Comparison of ENCODE assay signal across 1 cellular context in genomic region chr7:43637114-43637806, GRCh38.
TF ChIP-seq lines count a peak whose summit lies in the region.

No MANE protein-coding gene starts in this region.

TF ChIP-seq in K562, 482 proteins besides CTCF, POLR2A, EP300 and RAD21 (continued from another document):
- no peak for TF ChIP-seq ZBTB7A (IDR thresholded peaks at IDR 0.05; ENCODE audit: borderline replicate concordance, control insufficient read depth, low read depth, low read length)
- no peak for TF ChIP-seq ZFP36 (IDR thresholded peaks at IDR 0.05; ENCODE audit: low read depth, low read length, partially characterized antibody)
